ENCODE assay signal across 9 cellular contexts in genomic region chr2:28643911-28644334, GRCh38.
DNase-seq lines count a peak whose midpoint lies in the region; FAIRE-seq and TF ChIP-seq lines count a peak whose summit lies in the region.
"Had no signal": no experiment of that assay in that cellular context is flagged by ENCODE, and none has a peak within 500 bp of the region (broad histone marks: within the 10 kb centered on the region; RNA-seq: fewer than 3 reads in every experiment).

No MANE protein-coding gene starts in this region.

- no peak overlapping the region for H3K9ac ChIP-seq in SK-N-SH
- H3K9ac ChIP-seq: parathyroid adenoma had no signal

- no peaks in the 10 kb centered on the region for H3K36me3 ChIP-seq in SK-N-SH (replicated peaks in 1 of 2; ENCODE audit: control insufficient read depth in 1 of 2, insufficient read depth in 2 of 2, low read length in 1 of 2)
- H3K36me3 ChIP-seq in small intestine (ENCODE audit: control insufficient read depth in 2 of 2, insufficient read depth in 2 of 2, low read length in 2 of 2), result no peaks in the 10 kb centered on the region
- no peaks in the 10 kb centered on the region for H3K36me3 ChIP-seq in H7 (replicated peaks; ENCODE audit: control insufficient read depth, insufficient read depth, low read length)

- WGBS in SK-N-SH (ENCODE audit: low lambda C conversion rate), result 53% methylated on average over 11 of the region's 11 CpGs
- WGBS in small intestine, 3 donors, result 22 to 60% (median 49%) methylated on average over 11 of the region's 11 CpGs

- no peak for TF ChIP-seq EP300 in SK-N-SH (IDR thresholded peaks at IDR 0.05; ENCODE audit: borderline replicate concordance in 1 of 2, low read depth in 1 of 2, low read length in 1 of 2)

- peak overlapping the region; percentile 65; the same call in 1 of the 2 replicates for H2AFZ ChIP-seq in SK-N-SH (ENCODE audit: low read depth)
- H2AFZ ChIP-seq: parathyroid adenoma had no signal

- no peak overlapping the region for H3K4me2 ChIP-seq in SK-N-SH

- DNase-seq in HPDE6-E6E7 (ENCODE audit: extremely low spot score), result peak; percentile 89
- DNase-seq in SK-N-SH, result peak; percentile 43
- DNase-seq in fibroblast of pulmonary artery (ENCODE audit: low read depth), result peak; percentile 83
- peak; percentile 86 for DNase-seq in small intestine
- no peak for DNase-seq in NK-92 treated with Interleukin-12 subunit alpha and Interleukin-12 subunit beta, amount 100 ng/mL, for 24 hours (lab: John Stamatoyannopoulos, UW)
- no peak for DNase-seq in HEK293T (ENCODE audit: extremely low spot score)
- DNase-seq in H7, result no peak
- no peak for DNase-seq in HK-2 (ENCODE audit: unreplicated experiment)

- H3K9me3 ChIP-seq in SK-N-SH, result no peaks in the 10 kb centered on the region
- H3K9me3 ChIP-seq in small intestine (ENCODE audit: control insufficient read depth, low read depth), result no peaks in the 10 kb centered on the region

- no peak for TF ChIP-seq RAD21 in SK-N-SH (IDR thresholded peaks at IDR 0.05; ENCODE audit: low read length)

- no peaks in the 10 kb centered on the region for H4K20me1 ChIP-seq in SK-N-SH (ENCODE audit: insufficient read depth)

- H3K9me2 ChIP-seq in SK-N-SH, result no peaks in the 10 kb centered on the region

- H3K27me3 ChIP-seq in SK-N-SH (ENCODE audit: insufficient read depth), result no peaks in the 10 kb centered on the region
- no peaks in the 10 kb centered on the region for H3K27me3 ChIP-seq in small intestine (ENCODE audit: control insufficient read depth in 2 of 2, insufficient read depth in 2 of 2, low read length in 2 of 2)
- no peaks in the 10 kb centered on the region for H3K27me3 ChIP-seq in H7 (ENCODE audit: control insufficient read depth, insufficient read depth, low read length)

- TF ChIP-seq CTCF in SK-N-SH (IDR thresholded peaks at IDR 0.05) (no peak), fibroblast of pulmonary artery (IDR thresholded peaks at IDR 0.05; ENCODE audit: low read length, missing control alignments) (no peak)

- H3K4me3 ChIP-seq in SK-N-SH (ENCODE audit: low read depth in 2 of 2, low read length in 1 of 2) (no peak overlapping the region), fibroblast of pulmonary artery (replicated peaks; ENCODE audit: low read depth, low read length) (no peak overlapping the region), small intestine (ENCODE audit: low read depth in 1 of 2, low read length in 2 of 2) (no peak overlapping the region), H7 (ENCODE audit: insufficient read depth, low read depth, low read length) (no peak overlapping the region)

- no peak for FAIRE-seq in small intestine (lab: Jason Lieb, UNC)

- H3K27ac ChIP-seq in SK-N-SH (ENCODE audit: low read depth in 2 of 2, low read length in 1 of 2), result peak overlapping the region; percentile 23 to 42; a peak in 3 of 4 replicates
- H3K27ac ChIP-seq in small intestine (ENCODE audit: low read depth in 1 of 2, low read length in 1 of 2), result peak overlapping the region; percentile 11 to 74
- H3K27ac ChIP-seq: parathyroid adenoma had no signal

- H3K4me1 ChIP-seq in SK-N-SH (ENCODE audit: control insufficient read depth in 1 of 2, insufficient read depth in 2 of 2, low read depth in 1 of 2, low read length in 1 of 2), result peaks cover 4 to 7% of the 10 kb centered on the region in 2 experiments; a peak in 2 of 4 replicates
- H3K4me1 ChIP-seq in small intestine (ENCODE audit: control insufficient read depth in 2 of 2, insufficient read depth in 1 of 2, low read depth in 1 of 2, low read length in 1 of 2), result peaks cover 0 to 9% of the 10 kb centered on the region in 2 donors
- H3K4me1 ChIP-seq: parathyroid adenoma had no signal

- CTCF ChIA-PET in SK-N-SH (lab: Yijun Ruan, JAX) (no interaction called here), HEK293T (lab: Yijun Ruan, JAX) (no interaction called here)

- H3K79me2 ChIP-seq in SK-N-SH (ENCODE audit: insufficient read depth), result no peaks in the 10 kb centered on the region
- H3K79me2 ChIP-seq: parathyroid adenoma had no signal

- POLR2A ChIA-PET in SK-N-SH (lab: Yijun Ruan, JAX) (no interaction called here), HEK293T (lab: Yijun Ruan, JAX) (no interaction called here)

- H3F3A ChIP-seq in SK-N-SH (replicated peaks; ENCODE audit: insufficient read depth), result peaks cover 3% of the 10 kb centered on the region

TF ChIP-seq in SK-N-SH, 30 proteins besides CTCF, POLR2A, EP300 and RAD21 (continues in another document):
- TF ChIP-seq MAX (IDR thresholded peaks at IDR 0.05; ENCODE audit: low read depth) (no peak), ZBTB33 (IDR thresholded peaks at IDR 0.05; ENCODE audit: borderline replicate concordance, low read depth) (no peak), RCOR1 (IDR thresholded peaks at IDR 0.05; ENCODE audit: low read length) (no peak), USF2 (IDR thresholded peaks at IDR 0.05; ENCODE audit: borderline replicate concordance, low read depth, low read length) (no peak), SIN3A (IDR thresholded peaks at IDR 0.05; ENCODE audit: borderline replicate concordance, low read depth, low read length) (no peak)

TF ChIP-seq in HEK293T, 16 proteins besides CTCF, POLR2A, EP300 and RAD21:
- TF ChIP-seq BHLHE40 (IDR thresholded peaks at IDR 0.05; ENCODE audit: borderline replicate concordance), result no peak
- TF ChIP-seq HDGF (IDR thresholded peaks at IDR 0.05; ENCODE audit: borderline replicate concordance), result no peak
- no peak for TF ChIP-seq PKNOX1 (IDR thresholded peaks at IDR 0.05)
- TF ChIP-seq SP1 (IDR thresholded peaks at IDR 0.05), result no peak
- TF ChIP-seq TARDBP (IDR thresholded peaks at IDR 0.05), result no peak
- no peak for TF ChIP-seq CTBP1 (IDR thresholded peaks at IDR 0.05; ENCODE audit: borderline replicate concordance)
- no peak for TF ChIP-seq LEF1 (IDR thresholded peaks at IDR 0.05; ENCODE audit: borderline replicate concordance)
- no peak for TF ChIP-seq L3MBTL2 (conservative IDR thresholded peaks at IDR 0.05)
- TF ChIP-seq FOXA1 (IDR thresholded peaks at IDR 0.05), result no peak
- no peak for TF ChIP-seq SUZ12 (IDR thresholded peaks at IDR 0.05)
- TF ChIP-seq FOXM1 (IDR thresholded peaks at IDR 0.05; ENCODE audit: borderline replicate concordance), result no peak

Comparison
In these comparisons a context has a peak if more than half of its experiments do, and no peak if none do; other contexts are left out.
1. DNase-seq: peak in HPDE6-E6E7 (single experiment), SK-N-SH (single experiment), fibroblast of pulmonary artery (single experiment) and small intestine (single experiment); none in NK-92 treated with Interleukin-12 subunit alpha and Interleukin-12 subunit beta, amount 100 ng/mL, for 24 hours (single experiment), HEK293T (single experiment), H7 (single experiment) and HK-2 (single experiment).